Comparison of ENCODE assay signal across 19 cellular contexts in genomic region chr5:39665328-39665727, GRCh38.
"Had no signal": no experiment of that assay in that cellular context is flagged by ENCODE, and none has a peak within 500 bp of the region (broad histone marks: within the 10 kb centered on the region; RNA-seq: fewer than 3 reads in every experiment).

No MANE protein-coding gene starts in this region.

- DNase-seq: cerebellar nuclear complex; dermis blood vessel endothelial cell; effector CD4-positive, alpha-beta T cell; endodermal cell; erythroblast; foreskin keratinocyte; kidney glomerular epithelial cell; midbrain; nephron progenitor cell; stimulated activated CD4-positive, alpha-beta T cell treated with anti-CD3 and anti-CD28 coated beads, Interleukin-2, amount 100 ng/mL, for 24 hours; stimulated activated CD4-positive, alpha-beta T cell treated with anti-CD3 and anti-CD28 coated beads, Interleukin-4, amount 100 ng/mL, for 4 hours; stimulated activated naive CD4-positive, alpha-beta T cell; stomach; substantia nigra; uterus had no signal

- ATAC-seq: foreskin keratinocyte, left lobe of liver, sciatic nerve had no signal

- H3K9me3 ChIP-seq: neutrophil, stomach, upper lobe of left lung, uterus had no signal

- H3K36me3 ChIP-seq: neutrophil, stomach, upper lobe of left lung, uterus had no signal

- H3K4me1 ChIP-seq: stomach, upper lobe of left lung, uterus had no signal

- H3K27ac ChIP-seq: foreskin keratinocyte, neutrophil, stomach, upper lobe of left lung, uterus had no signal

- H3K4me3 ChIP-seq: stomach, upper lobe of left lung, uterus had no signal

- H3K27me3 ChIP-seq: foreskin keratinocyte, neutrophil, stomach, upper lobe of left lung, uterus had no signal
